8 cellular contexts compared by ENCODE assay signal in the genomic region with DNA sequence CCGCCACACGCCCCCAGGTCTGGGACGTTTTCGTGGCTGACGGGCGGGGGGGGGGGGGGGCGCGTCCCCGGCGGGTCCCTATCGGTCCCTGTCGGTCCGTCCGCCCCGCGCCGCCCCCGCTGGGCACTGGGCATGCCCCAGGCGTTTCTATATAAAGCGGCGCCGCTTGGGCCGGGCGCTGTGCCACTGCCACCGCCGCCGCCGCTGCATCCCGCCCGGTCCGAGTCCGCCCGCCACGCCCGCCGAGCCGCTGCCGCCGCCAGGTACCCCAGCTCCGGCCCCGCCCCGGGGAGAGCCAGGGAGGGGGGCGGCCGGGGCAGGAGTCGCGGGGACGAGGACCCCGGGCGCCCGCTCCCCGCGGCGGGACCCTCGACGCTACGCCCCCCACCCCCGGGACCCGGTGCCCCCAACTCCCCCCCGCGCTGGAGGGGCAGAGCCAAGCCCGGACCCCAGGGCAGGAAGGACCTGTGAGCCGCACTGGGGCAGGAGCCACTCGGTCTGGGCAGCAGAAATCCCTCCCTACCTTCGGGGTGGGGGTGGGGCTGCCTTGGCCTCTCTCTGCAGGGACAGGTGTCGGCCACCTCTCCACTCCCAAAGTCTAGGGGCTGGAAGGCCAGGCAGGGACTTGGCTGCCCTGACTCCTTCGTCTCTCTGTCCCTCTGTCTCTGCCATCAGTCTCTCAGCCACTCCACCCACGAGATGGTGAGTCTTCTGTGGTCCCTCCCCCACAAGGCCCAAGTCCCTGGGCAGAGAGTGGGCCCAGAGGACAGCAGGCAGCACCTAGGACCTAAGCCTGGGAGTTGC. TPM values are rescaled to one million over a fixed set of nuclear protein-coding genes. Genes with fewer than 3 reads are reported as not detected.
DNase-seq lines count a peak whose midpoint lies in the region; ATAC-seq, FAIRE-seq and TF ChIP-seq lines count a peak whose summit lies in the region.

A gene with protein sequence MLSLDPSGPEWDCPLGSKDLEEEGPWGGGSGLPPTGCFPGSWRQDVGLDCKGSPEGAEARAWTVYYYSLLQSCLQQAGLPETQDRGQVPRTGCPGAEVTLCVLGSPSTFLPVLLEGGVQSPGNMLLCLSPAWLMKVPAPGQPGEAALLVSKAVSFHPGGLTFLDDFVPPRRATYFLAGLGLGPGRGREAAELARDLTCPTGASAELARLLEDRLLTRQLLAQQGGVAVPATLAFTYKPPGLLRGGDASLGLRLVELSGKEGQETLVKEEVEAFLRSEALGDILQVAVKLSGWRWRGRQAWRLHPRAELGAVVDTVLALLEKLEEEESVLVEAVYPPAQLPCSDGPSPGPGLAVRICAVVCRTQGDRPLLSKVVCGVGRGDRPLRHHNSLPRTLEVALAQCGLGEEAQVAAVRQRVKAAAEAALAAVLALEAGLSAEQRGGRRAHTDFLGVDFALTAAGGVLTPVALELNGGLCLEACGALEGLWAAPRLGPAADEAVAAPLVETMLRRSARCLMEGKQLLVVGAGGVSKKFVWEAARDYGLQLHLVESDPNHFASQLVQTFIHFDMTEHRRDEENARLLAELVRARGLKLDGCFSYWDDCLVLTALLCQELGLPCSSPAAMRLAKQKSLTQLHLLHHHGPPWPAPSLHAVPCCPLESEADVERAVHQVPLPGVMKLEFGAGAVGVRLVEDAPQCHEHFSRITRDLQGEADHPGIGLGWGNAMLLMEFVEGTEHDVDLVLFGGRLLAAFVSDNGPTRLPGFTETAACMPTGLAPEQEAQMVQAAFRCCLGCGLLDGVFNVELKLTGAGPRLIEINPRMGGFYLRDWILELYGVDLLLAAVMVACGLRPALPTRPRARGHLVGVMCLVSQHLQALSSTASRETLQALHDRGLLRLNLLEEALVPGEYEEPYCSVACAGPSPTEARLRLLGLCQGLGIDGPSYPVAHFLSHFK (plus strand): TSS at position 178 of the 804 bp plus-strand sequence. CDS start 522 bp downstream, at position 700.

- H3K4me1 Mint-ChIP-seq in natural killer cell treated with Interleukin-12 subunit alpha and Interleukin-12 subunit beta and Interleukin-15 and Interleukin-18, amount 100 ng/mL, for 72 hours (ENCODE audit: low read depth in 2 of 2) = peaks cover 30 to 38% of the 10 kb centered on the region in 2 donors

- TF ChIP-seq RAD21 in H1 (IDR thresholded peaks at IDR 0.05 in 1 of 2, conservative IDR thresholded peaks at IDR 0.05 in 1 of 2; ENCODE audit: low read depth in 2 of 2, low read length in 2 of 2) = no peak

- H3K18ac ChIP-seq in H1 (ENCODE audit: extremely low read depth, low read length) = peak within 1 kb of the TSS; percentile 73; the same call in 1 of the 2 replicates

- peaks cover 7% of the 10 kb centered on the region; the same call in 1 of the 2 replicates for H3K23me2 ChIP-seq in H1 (ENCODE audit: low read depth, low read length)

- no peak within 1 kb of the TSS for H3K27ac ChIP-seq in H1 (ENCODE audit: low read depth, low read length)

- H3K4me1 ChIP-seq in H1 (replicated peaks in 1 of 4; ENCODE audit: control insufficient read depth in 3 of 4, insufficient read depth in 4 of 4, low read length in 3 of 4) = peaks cover 4 to 17% (median 11%) of the 10 kb centered on the region in 4 experiments

- H3K4me3 ChIP-seq in AG09309 (ENCODE audit: control insufficient read depth, low read depth, low read length) = peak within 1 kb of the TSS; percentile 19
- peak within 1 kb of the TSS; percentile 39 to 67 (median 45) for H3K4me3 ChIP-seq in H1 (ENCODE audit: extremely low read depth in 1 of 4, insufficient read depth in 2 of 4, low read depth in 3 of 4, low read length in 4 of 4)

- no peak within 1 kb of the TSS for H3K23ac ChIP-seq in H1 (ENCODE audit: insufficient read length)

- H3K79me1 ChIP-seq in H1 (ENCODE audit: low read depth, low read length) = no peaks in the 10 kb centered on the region

- no peak within 1 kb of the TSS; the same call in none of the 2 replicates for H4K8ac ChIP-seq in H1 (ENCODE audit: extremely low read depth, insufficient read depth, low read length)

- no peaks in the 10 kb centered on the region for H3K79me2 ChIP-seq in H1 (ENCODE audit: control insufficient read depth in 1 of 2, insufficient read depth in 2 of 2, low read length in 2 of 2)

- peak; percentile 25 to 29 for ATAC-seq in natural killer cell treated with Interleukin-12 subunit alpha and Interleukin-12 subunit beta and Interleukin-15 and Interleukin-18, amount 100 ng/mL, for 72 hours
- ATAC-seq in HG03039 (IDR thresholded peaks at IDR 0.05; ENCODE audit: unreplicated experiment) (no peak), GM18907 (IDR thresholded peaks at IDR 0.05; ENCODE audit: unreplicated experiment) (no peak)

- no peak within 1 kb of the TSS; the same call in 1 of the 2 replicates for H2BK5ac ChIP-seq in H1 (ENCODE audit: low read depth, low read length)

- no peaks in the 10 kb centered on the region for H3K36me3 ChIP-seq in H1 (ENCODE audit: control insufficient read depth in 2 of 4, insufficient read depth in 4 of 4, low read length in 3 of 4)

- H3K56ac ChIP-seq in H1 (replicated peaks; ENCODE audit: insufficient read length, low read depth, low read length) = no peak within 1 kb of the TSS

- no peaks in the 10 kb centered on the region for H3K9me3 ChIP-seq in H1 (ENCODE audit: insufficient read depth in 2 of 2, low read depth in 1 of 2, low read length in 1 of 2)

- H3K27me3 Mint-ChIP-seq in natural killer cell treated with Interleukin-12 subunit alpha and Interleukin-12 subunit beta and Interleukin-15 and Interleukin-18, amount 100 ng/mL, for 72 hours = no peaks in the 10 kb centered on the region

- H3K4me3 Mint-ChIP-seq in natural killer cell treated with Interleukin-12 subunit alpha and Interleukin-12 subunit beta and Interleukin-15 and Interleukin-18, amount 100 ng/mL, for 72 hours = peak within 1 kb of the TSS; percentile 72

- no peak for FAIRE-seq in H1 (lab: Jason Lieb, UNC)
- no peak for FAIRE-seq in GM12891 (lab: Jason Lieb, UNC)

- CTCF ChIA-PET in H1 (lab: Charles Lee; ENCODE audit: partially characterized antibody) = interaction anchor here (1.4 to 1.8 kb wide), 3 partner anchors 9 to 64 kb away, joined by 4 to 5 read pairs (median 4); no protein-coding TSS in a partner anchor

- no peaks in the 10 kb centered on the region for H3K9me3 Mint-ChIP-seq in natural killer cell treated with Interleukin-12 subunit alpha and Interleukin-12 subunit beta and Interleukin-15 and Interleukin-18, amount 100 ng/mL, for 72 hours

- H3K14ac ChIP-seq in H1 (ENCODE audit: insufficient read length) = no peak within 1 kb of the TSS

- peak within 1 kb of the TSS; percentile 46 for H3K4ac ChIP-seq in H1 (replicated peaks; ENCODE audit: insufficient read length, low read depth, low read length)

- no peak within 1 kb of the TSS for H4K91ac ChIP-seq in H1 (replicated peaks; ENCODE audit: insufficient read length, low read length)

- H2BK12ac ChIP-seq in H1 (ENCODE audit: low read depth, low read length) = 0 out of 2 replicates have a peak within 1 kb of the TSS, but pooled peaks have one; percentile 68

- H2AK5ac ChIP-seq in H1 (ENCODE audit: low read depth, low read length) = peak within 1 kb of the TSS; percentile 93; the same call in 1 of the 2 replicates

- 0 out of 2 replicates have a peak within 1 kb of the TSS, but pooled peaks have one; percentile 80 for H2AFZ ChIP-seq in H1 (ENCODE audit: low read length)

- peaks cover 0 to 3% of the 10 kb centered on the region in 2 experiments for H4K20me1 ChIP-seq in H1 (replicated peaks in 1 of 2; ENCODE audit: control insufficient read depth in 1 of 2, insufficient read depth in 2 of 2, low read length in 2 of 2)

- H2BK20ac ChIP-seq in H1 (ENCODE audit: low read length) = peak within 1 kb of the TSS; percentile 48; the same call in 1 of the 2 replicates

- POLR2A ChIA-PET in H1 (lab: Charles Lee; ENCODE audit: partially characterized antibody) = interaction anchor here (0.9 to 10.2 kb wide), 7 partner anchors 10 to 65 kb away, joined by 3 to 104 read pairs (median 3); a partner anchor contains a TSS

- TF ChIP-seq CTCF in AG09309 (IDR thresholded peaks at IDR 0.05; ENCODE audit: control insufficient read depth, insufficient read depth, low read depth, low read length, missing control alignments) (no peak), H1 (IDR thresholded peaks at IDR 0.05; ENCODE audit: control extremely low read depth in 1 of 3, insufficient read depth in 1 of 3, low read depth in 1 of 3, low read length in 3 of 3) (no peak)

- TF ChIP-seq EP300 in H1 (IDR thresholded peaks at IDR 0.05; ENCODE audit: borderline replicate concordance in 1 of 2, low read depth in 2 of 2, low read length in 2 of 2) = no peak

- H3K36me3 Mint-ChIP-seq in natural killer cell treated with Interleukin-12 subunit alpha and Interleukin-12 subunit beta and Interleukin-15 and Interleukin-18, amount 100 ng/mL, for 72 hours = no peaks in the 10 kb centered on the region

- H3K4me2 ChIP-seq in H1 (ENCODE audit: insufficient read depth in 1 of 2, low read depth in 2 of 2, low read length in 2 of 2) = peak within 1 kb of the TSS; percentile 86 to 92

- 58% methylated on average over 2 of the region's 67 CpGs; no CpG with 5 or more reads in 1 of the 2 experiments for WGBS in H1 (ENCODE audit: extremely low coverage in 1 of 2, insufficient coverage in 1 of 2, insufficient read length in 1 of 2, insufficient replicate concordance in 2 of 2, low coverage in 1 of 2, low lambda C conversion rate in 2 of 2, missing lambda C conversion rate in 1 of 2), 2 experiments

- H2BK120ac ChIP-seq in H1 (replicated peaks; ENCODE audit: low read depth, low read length) = no peak within 1 kb of the TSS

- H4K5ac ChIP-seq in H1 (ENCODE audit: insufficient read length, low read depth, low read length) = no peak within 1 kb of the TSS

- H3K9ac ChIP-seq in H1 (replicated peaks in 1 of 4; ENCODE audit: extremely low read depth in 1 of 4, low read depth in 3 of 4, low read length in 3 of 4) = no peak within 1 kb of the TSS; a peak in 1 of 7 replicates

- peak within 1 kb of the TSS; percentile 39 to 86 for H3K27ac Mint-ChIP-seq in natural killer cell treated with Interleukin-12 subunit alpha and Interleukin-12 subunit beta and Interleukin-15 and Interleukin-18, amount 100 ng/mL, for 72 hours

- peak within 1 kb of the TSS; percentile 99; the same call in 1 of the 2 replicates for H2BK15ac ChIP-seq in H1 (ENCODE audit: low read length)

- no peak for DNase-seq in AG09309 (ENCODE audit: low read depth)
- peak; percentile 43 for DNase-seq in NCI-H510A (lab: John Stamatoyannopoulos, UW)
- DNase-seq in H1 (ENCODE audit: low read depth in 1 of 2, low spot score in 2 of 2) = no peak
- no peak for DNase-seq in natural killer cell treated with Interleukin-12 subunit alpha and Interleukin-12 subunit beta and Interleukin-15 and Interleukin-18, amount 100 ng/mL, for 72 hours (ENCODE audit: low spot score)
- no peak for DNase-seq in AG08395 (ENCODE audit: low spot score)
- no peak for DNase-seq in GM12891 (ENCODE audit: insufficient read length, low spot score)

- TF ChIP-seq POLR2A in H1 (IDR thresholded peaks at IDR 0.05; ENCODE audit: control extremely low read depth in 1 of 2, low read depth in 2 of 2, low read length in 2 of 2) (no peak), GM12891 (IDR thresholded peaks at IDR 0.05; ENCODE audit: low read depth, low read length) (no peak)

- peaks cover 0 to 23% (median 10%) of the 10 kb centered on the region in 4 experiments; a peak in 5 of 7 replicates for H3K27me3 ChIP-seq in H1 (replicated peaks in 1 of 4; ENCODE audit: control insufficient read depth in 3 of 4, extremely low read depth in 1 of 4, insufficient read depth in 3 of 4, low read length in 3 of 4)

RNA-seq across cellular contexts. Expression of the gene that starts here (rescaled TPM):
- total RNA-seq in H1 (2021; fragmentation: NEBNext Ultra II Directional; extraction: Animal tissue kit (Norgen Biotek cat#: 25700)) = 0.61 and 1.1 TPM in 2 replicates
- 0.82 and 0.96 TPM in 2 replicates for polyA plus RNA-seq in H1 (2011; rRNA removed)
- 1.1 TPM for polyA plus RNA-seq in H1 (2011; cell fraction: cytosol; rRNA removed)
- 5.7 TPM for polyA plus RNA-seq in H1 (2011; cell fraction: nucleus; rRNA removed)
- 0.72 to 2.2 TPM (median 1.1 TPM) in 4 replicates for polyA plus RNA-seq in H1 (2012, experiment 1 of 2)
- 0.47 TPM for polyA plus RNA-seq in H1 (2012, experiment 2 of 2)
- 0.51 TPM for polyA plus RNA-seq in H1 (2013, experiment 1 of 2)
- 0.31 TPM for polyA plus RNA-seq in H1 (2013, experiment 2 of 2)
- 0.47 and 0.54 TPM in 2 replicates for polyA minus RNA-seq in H1 (2011; rRNA and poly(A)+ RNA removed)
- 0.22 TPM for polyA minus RNA-seq in H1 (2011; cell fraction: cytosol; rRNA and poly(A)+ RNA removed)
- 1.4 TPM for polyA minus RNA-seq in H1 (2011; cell fraction: nucleus; rRNA and poly(A)+ RNA removed)
- total RNA-seq in natural killer cell treated with Interleukin-12 subunit alpha and Interleukin-12 subunit beta and Interleukin-15 and Interleukin-18, amount 100 ng/mL, for 72 hours = 1 to 10 TPM; 2.3 to 4.9 TPM
- polyA plus RNA-seq in GM12891 (2012; ENCODE audit: low read depth, missing spikeins) = 0.23 TPM

Comparison
In these comparisons a context has a peak if more than half of its experiments do, and no peak if none do; other contexts are left out.
1. ATAC-seq: peak in natural killer cell treated with Interleukin-12 subunit alpha and Interleukin-12 subunit beta and Interleukin-15 and Interleukin-18, amount 100 ng/mL, for 72 hours (2 of 2); none in HG03039 (single experiment) and GM18907 (single experiment).